ENCODE assay signal across 24 cellular contexts in genomic region chr6:68192988-68193387, GRCh38.
"Had no signal": no experiment of that assay in that cellular context is flagged by ENCODE, and none has a peak within 500 bp of the region (broad histone marks: within the 10 kb centered on the region; RNA-seq: fewer than 3 reads in every experiment).

No MANE protein-coding gene starts in this region.

- ATAC-seq: activated CD4-positive, CD25-positive, alpha-beta regulatory T cell treated with anti-CD3 and anti-CD28 coated beads, Interleukin-2, amount 50 U/mL, for 24 hours; activated T-cell treated with anti-CD3 and anti-CD28 coated beads, Interleukin-2, amount 50 U/mL, for 72 hours; left lung; naive thymus-derived CD4-positive, alpha-beta T cell; right lobe of liver; stimulated activated effector memory CD8-positive, alpha-beta T cell treated with anti-CD3 and anti-CD28 coated beads, Interleukin-12 subunit alpha, Interleukin-12 subunit beta, amount 100 ng/mL, for 72 hours had no signal

- DNase-seq: activated CD4-positive, alpha-beta memory T cell treated with anti-CD3 and anti-CD28 coated beads, Interleukin-2, amount 10 ng/mL, durations not matched to agents 7 days and 5 days; activated CD4-positive, alpha-beta T cell treated with anti-CD3 and anti-CD28 coated beads, Interleukin-2, amount 10 ng/mL, durations not matched to agents 24 days and 14 days; activated effector memory CD4-positive, alpha-beta T cell treated with Interleukin-2 at 50 U/mL for 16 hours; activated naive CD4-positive, alpha-beta T cell treated with anti-CD3 and anti-CD28 coated beads for 36 hours; activated naive CD8-positive, alpha-beta T cell treated with anti-CD3 and anti-CD28 coated beads, Interleukin-2, amount 10 ng/mL, durations not matched to agents 7 days and 5 days; activated T-cell treated with anti-CD3 and anti-CD28 coated beads, Interleukin-2, amount 50 U/mL, for 72 hours; amygdala; glutamatergic neuron; hippocampal formation; kidney glomerular epithelial cell; left lung; naive thymus-derived CD4-positive, alpha-beta T cell; posterior cingulate gyrus; right lobe of liver; stimulated activated CD4-positive, alpha-beta T cell treated with anti-CD3 and anti-CD28 coated beads, Interleukin-1b, Interleukin-23, amount 100 ng/mL, for 48 hours; testis; trophoblast cell; uterus had no signal

- H3K9me3 ChIP-seq: esophagus muscularis mucosa, right lobe of liver, testis, uterus had no signal

- H3K4me3 ChIP-seq: coronary artery, esophagus muscularis mucosa, left lung, lung, right lobe of liver, skin epidermis, testis, uterus had no signal

- H3K27ac ChIP-seq: coronary artery, esophagus muscularis mucosa, left lung, right lobe of liver, skin epidermis, testis, uterus had no signal

- H3K27me3 ChIP-seq: esophagus muscularis mucosa, left lung, right lobe of liver, testis, uterus had no signal

- H3K4me1 ChIP-seq: esophagus muscularis mucosa, left lung, testis, uterus had no signal

- H3K36me3 ChIP-seq: esophagus muscularis mucosa, left lung, right lobe of liver had no signal
